Comparison of ENCODE assay signal across 27 cellular contexts in genomic region chr20:39605361-39605760, GRCh38.
"Had no signal": no experiment of that assay in that cellular context is flagged by ENCODE, and none has a peak within 500 bp of the region (broad histone marks: within the 10 kb centered on the region; RNA-seq: fewer than 3 reads in every experiment).

No MANE protein-coding gene starts in this region.

- FAIRE-seq: colon, endometrium, endothelial cell of umbilical vein, frontal cortex had no signal

- H3K4me3 ChIP-seq: colonic mucosa, coronary artery, dorsolateral prefrontal cortex, esophagus muscularis mucosa, esophagus squamous epithelium, gastrocnemius medialis, gastroesophageal sphincter, heart left ventricle, heart right ventricle had no signal

- H3K9me3 ChIP-seq: colonic mucosa, gastrocnemius medialis had no signal

- DNase-seq: colonic mucosa; cortex of kidney; dermis blood vessel endothelial cell; dorsolateral prefrontal cortex; effector CD4-positive, alpha-beta T cell; effector CD8-positive, alpha-beta T cell; effector memory CD4-positive, alpha-beta T cell; effector memory CD8-positive, alpha-beta T cell; endodermal cell; erythroblast; esophagus squamous epithelium; foreskin fibroblast; foreskin melanocyte; gastrocnemius medialis; glutamatergic neuron; head of caudate nucleus; heart left ventricle; heart right ventricle had no signal

- H3K27ac ChIP-seq: colonic mucosa, coronary artery, dorsolateral prefrontal cortex, epithelial cell of prostate, esophagus muscularis mucosa, esophagus squamous epithelium, foreskin keratinocyte, gastrocnemius medialis, gastroesophageal sphincter, heart left ventricle, heart right ventricle had no signal

- H3K4me1 ChIP-seq: colonic mucosa, esophagus muscularis mucosa, gastrocnemius medialis, gastroesophageal sphincter, heart left ventricle, heart right ventricle had no signal

- H3K27me3 ChIP-seq: colonic mucosa, esophagus muscularis mucosa, esophagus squamous epithelium, gastrocnemius medialis, gastroesophageal sphincter, heart left ventricle had no signal

- ATAC-seq: effector memory CD8-positive, alpha-beta T cell; gastrocnemius medialis; gastroesophageal sphincter; heart left ventricle; heart right ventricle had no signal

- H3K36me3 ChIP-seq: colonic mucosa, esophagus muscularis mucosa, esophagus squamous epithelium, gastrocnemius medialis, gastroesophageal sphincter, heart left ventricle, heart right ventricle had no signal
